ENCODE assay signal across 11 cellular contexts in genomic region chr11:45924036-45924915, GRCh38. TPM values are rescaled to one million over a fixed set of nuclear protein-coding genes. Genes with fewer than 3 reads are reported as not detected.
A peak's percentile ranks its signal among the peaks of the same experiment; 100 is the strongest.
DNase-seq lines count a peak whose midpoint lies in the region; TF ChIP-seq lines count a peak whose summit lies in the region.
"Had no signal": no experiment of that assay in that cellular context is flagged by ENCODE, and none has a peak within 500 bp of the region (broad histone marks: within the 10 kb centered on the region; RNA-seq: fewer than 3 reads in every experiment).

No MANE protein-coding gene starts in this region.

- H3K36me3 ChIP-seq in CD4-positive, alpha-beta memory T cell (ENCODE audit: insufficient read depth, low read length) = no peaks in the 10 kb centered on the region
- no peaks in the 10 kb centered on the region for H3K36me3 ChIP-seq in osteoblast (ENCODE audit: insufficient read depth, low read length)
- H3K36me3 ChIP-seq: left lung had no signal

- CTCF ChIA-PET in CD4-positive, alpha-beta memory T cell (lab: Charles Lee; ENCODE audit: partially characterized antibody) = interaction anchor here (0.6 to 1.3 kb wide), 2 partner anchors 41 to 153 kb away, joined by 3 to 4 read pairs; no protein-coding TSS in a partner anchor

- no peaks in the 10 kb centered on the region for H4K20me1 ChIP-seq in osteoblast (ENCODE audit: insufficient read depth, low read length)

- no peak overlapping the region for H3K4me2 ChIP-seq in osteoblast (ENCODE audit: insufficient read depth, low read length)
- H3K4me2 ChIP-seq: SK-N-SH had no signal

- peaks cover 0 to 2% of the 10 kb centered on the region in 2 donors for H3K36me3 Mint-ChIP-seq in CD4-positive, alpha-beta memory T cell

- H3K4me1 ChIP-seq in CD4-positive, alpha-beta memory T cell (ENCODE audit: insufficient read depth, low read length) = peaks cover 36% of the 10 kb centered on the region
- H3K4me1 ChIP-seq in osteoblast (ENCODE audit: insufficient read depth, low read length) = no peaks in the 10 kb centered on the region

- H3K9me3 Mint-ChIP-seq in CD4-positive, alpha-beta memory T cell = peaks cover 0 to 2% (median 0%) of the 10 kb centered on the region in 8 donors

- DNase-seq in CD4-positive, alpha-beta memory T cell = no peak
- DNase-seq in GM20000 (ENCODE audit: low spot score) (peak; percentile 26), coronary artery (ENCODE audit: low spot score) (peak; percentile 65), osteoblast (ENCODE audit: insufficient read length, low spot score, missing footprints) (peak; percentile 92), NCI-H526 treated with DMSO at 0.1 percent for 48 hours (lab: John Stamatoyannopoulos, UW) (no peak), SHP77 (lab: John Stamatoyannopoulos, UW) (no peak), AG08395 (ENCODE audit: low spot score) (no peak)
- DNase-seq: MV-4-11, SK-N-SH had no signal

- no peaks in the 10 kb centered on the region for H3K9me3 ChIP-seq in CD4-positive, alpha-beta memory T cell (ENCODE audit: control insufficient read depth in 1 of 2, low read length in 2 of 2)
- no peaks in the 10 kb centered on the region for H3K9me3 ChIP-seq in osteoblast (ENCODE audit: low read depth, low read length)
- H3K9me3 ChIP-seq: left lung, SK-N-SH had no signal

- peaks cover 16 to 54% (median 37%) of the 10 kb centered on the region in 4 donors for H3K4me1 Mint-ChIP-seq in CD4-positive, alpha-beta memory T cell

- intact Hi-C loops in CD4-positive, alpha-beta memory T cell (cut with micrococcal nuclease) = no loop called here

- H3K27me3 ChIP-seq in CD4-positive, alpha-beta memory T cell (ENCODE audit: insufficient read depth, low read length) = no peaks in the 10 kb centered on the region
- peaks cover 55% of the 10 kb centered on the region for H3K27me3 ChIP-seq in osteoblast (ENCODE audit: insufficient read depth, low read length)

- H3K79me2 ChIP-seq in osteoblast (ENCODE audit: insufficient read depth, low read length) = no peaks in the 10 kb centered on the region

- H3K27ac Mint-ChIP-seq in CD4-positive, alpha-beta memory T cell = peak overlapping the region; percentile 5 to 95 (median 62)

- peak overlapping the region; percentile 60 to 80 (median 72) for H3K4me3 Mint-ChIP-seq in CD4-positive, alpha-beta memory T cell

- no peak overlapping the region for H2AFZ ChIP-seq in osteoblast (ENCODE audit: low read length)

- H3K4me3 ChIP-seq in CD4-positive, alpha-beta memory T cell (ENCODE audit: low read length in 2 of 2) = no peak overlapping the region
- H3K4me3 ChIP-seq in coronary artery (no peak overlapping the region), osteoblast (ENCODE audit: insufficient read depth, low read length) (no peak overlapping the region)

- POLR2A ChIA-PET in CD4-positive, alpha-beta memory T cell (lab: Charles Lee; ENCODE audit: partially characterized antibody) = interaction anchor here (0.6 to 1.3 kb wide), 4 partner anchors 15 to 102 kb away, joined by 3 read pairs; no protein-coding TSS in a partner anchor

- TF ChIP-seq CTCF in GM20000 (IDR thresholded peaks at IDR 0.05; ENCODE audit: extremely low read depth, missing control alignments) (no peak), coronary artery (IDR thresholded peaks at IDR 0.05) (no peak), osteoblast (IDR thresholded peaks at IDR 0.05; ENCODE audit: extremely low read depth, low read depth, low read length) (no peak)

- H3K27ac ChIP-seq in CD4-positive, alpha-beta memory T cell (ENCODE audit: low read depth, low read length) = no peak overlapping the region
- H3K27ac ChIP-seq in coronary artery (no peak overlapping the region), osteoblast (ENCODE audit: low read depth, low read length) (no peak overlapping the region)
- H3K27ac ChIP-seq: left lung had no signal

- H3K27me3 Mint-ChIP-seq in CD4-positive, alpha-beta memory T cell = peaks cover 0 to 1% of the 10 kb centered on the region in 2 donors

RNA-seq across cellular contexts. Expression of gene LARGE2, which starts 1.8 kb away (rescaled TPM):
- 1 to 10 TPM; 4.2 to 5.1 TPM for total RNA-seq in CD4-positive, alpha-beta memory T cell
- polyA plus RNA-seq in CD4-positive, alpha-beta memory T cell = 1 to 10 TPM; 3.1 to 8.6 TPM
- total RNA-seq in osteoblast = not detected in 2 replicates
- total RNA-seq: cardiac septum had no signal

RNA-seq across cellular contexts. Expression of gene PEX16, which starts 6.6 kb away (rescaled TPM):
- total RNA-seq in CD4-positive, alpha-beta memory T cell = 10 to 100 TPM; 53.0 to 62.7 TPM
- polyA plus RNA-seq in CD4-positive, alpha-beta memory T cell = 10 to 100 TPM; 49.6 to 71.5 TPM
- total RNA-seq in osteoblast = 27.4 and 28.6 TPM in 2 replicates

RNA-seq across cellular contexts. Expression of gene FREY1, which starts 17.2 kb away (rescaled TPM):
- 1 to 10 TPM; 4.5 to 4.8 TPM for total RNA-seq in CD4-positive, alpha-beta memory T cell
- polyA plus RNA-seq in CD4-positive, alpha-beta memory T cell = not detected
- 0.88 and 1.8 TPM in 2 replicates for total RNA-seq in osteoblast

RNA-seq across cellular contexts. Expression of gene MAPK8IP1, which starts 38.8 kb away (rescaled TPM):
- under 1 TPM; 0.73 to 0.86 TPM for total RNA-seq in CD4-positive, alpha-beta memory T cell
- under 1 TPM; 0.06 to 0.08 TPM for polyA plus RNA-seq in CD4-positive, alpha-beta memory T cell
- total RNA-seq in osteoblast = 8.0 and 9.7 TPM in 2 replicates

Comparison
In these comparisons a context has a peak if more than half of its experiments do, and no peak if none do; other contexts are left out.
1. DNase-seq: peak in GM20000 (single experiment), coronary artery (single experiment) and osteoblast (single experiment); none in CD4-positive, alpha-beta memory T cell (0 of 5), NCI-H526 treated with DMSO at 0.1 percent for 48 hours (single experiment), SHP77 (0 of 2) and AG08395 (single experiment).